17 cellular contexts compared by ENCODE assay signal in genomic region chr15:80918440-80918839, GRCh38.
DNase-seq lines count a peak whose midpoint lies in the region; ATAC-seq, FAIRE-seq and TF ChIP-seq lines count a peak whose summit lies in the region.
"Had no signal": no experiment of that assay in that cellular context is flagged by ENCODE, and none has a peak within 500 bp of the region (broad histone marks: within the 10 kb centered on the region; RNA-seq: fewer than 3 reads in every experiment).

No MANE protein-coding gene starts in this region.

- BruUV-seq in mammary epithelial cell (replicated peaks; lab: Mats Ljungman, UMichigan): no TSS peak
- no TSS peak for BruUV-seq in K562 (replicated peaks; lab: Mats Ljungman, UMichigan)

- intact Hi-C loops in mammary epithelial cell (cut with micrococcal nuclease) (no loop called here), breast epithelium (cut with DNase I; ENCODE audit: low total_unique reads) (no loop called here), K562 (cut with micrococcal nuclease) (no loop called here)

- H3K9me3 ChIP-seq in mammary epithelial cell (replicated peaks; ENCODE audit: insufficient read depth, low read length) (no peaks in the 10 kb centered on the region), breast epithelium (no peaks in the 10 kb centered on the region), K562 (replicated peaks; ENCODE audit: control insufficient read depth, insufficient read depth, low read depth, low read length) (no peaks in the 10 kb centered on the region)
- H3K9me3 ChIP-seq: A549, BLaER1 had no signal

- DNase-seq in mammary epithelial cell (peak; percentile 23), breast epithelium (ENCODE audit: low spot score in 2 of 2) (no peak), K562 (ENCODE audit: extremely low read depth in 1 of 4, low spot score in 3 of 4) (no peak), kidney tubule cell (ENCODE audit: low spot score) (peak; percentile 5), left lobe of liver (ENCODE audit: low spot score) (no peak), mesenteric fat pad (ENCODE audit: low spot score) (no peak)
- DNase-seq in activated CD4-positive, alpha-beta T cell treated with anti-CD3 and anti-CD28 coated beads for 48 hours: no peak
- DNase-seq: CD4-positive, alpha-beta memory T cell; DMS153; DMS79; GF-D8; GOT3; H7 had no signal

- H3K9ac ChIP-seq in mammary epithelial cell (ENCODE audit: insufficient read depth, low read length): no peak overlapping the region
- H3K9ac ChIP-seq in K562 (ENCODE audit: insufficient read depth in 1 of 2, low read depth in 2 of 2, low read length in 2 of 2): no peak overlapping the region
- H3K9ac ChIP-seq: BLaER1 had no signal

- TF ChIP-seq CTCF in mammary epithelial cell (conservative IDR thresholded peaks at IDR 0.05 in 1 of 2, IDR thresholded peaks at IDR 0.05 in 1 of 2; ENCODE audit: extremely low read depth in 1 of 2, insufficient read depth in 1 of 2, low read depth in 1 of 2, low read length in 2 of 2) (no peak), breast epithelium (IDR thresholded peaks at IDR 0.05) (no peak), K562 (IDR thresholded peaks at IDR 0.05 in 2 of 3, conservative IDR thresholded peaks at IDR 0.05 in 1 of 3; ENCODE audit: insufficient read depth in 2 of 3, low read depth in 1 of 3, low read length in 3 of 3) (no peak)

- in situ Hi-C loops in mammary epithelial cell (cut with MboI; ENCODE audit: low sequenced_read_pairs in 2 of 2): no loop called here
- in situ Hi-C loops in K562 (cut with MboI): no loop called here

- no peaks in the 10 kb centered on the region for H3K9me1 ChIP-seq in K562 (ENCODE audit: control insufficient read depth, insufficient read depth, low read length)

- CTCF ChIA-PET in mammary epithelial cell (lab: Charles Lee; ENCODE audit: low non-redundant PET) (no interaction called here), K562 (lab: Yijun Ruan, JAX; ENCODE audit: low intra/inter-chr PET ratio) (no interaction called here)

- H3K4me3 ChIP-seq in mammary epithelial cell (replicated peaks in 1 of 3; ENCODE audit: insufficient read depth in 1 of 3, low read depth in 2 of 3, low read length in 3 of 3): no peak overlapping the region
- H3K4me3 ChIP-seq in breast epithelium: no peak overlapping the region
- H3K4me3 ChIP-seq in K562: no peak overlapping the region
- H3K4me3 ChIP-seq: A549, BLaER1 had no signal

- no peak for TF ChIP-seq RAD21 in K562 (CRISPR knock-in tag; conservative IDR thresholded peaks at IDR 0.05 in 1 of 2, IDR thresholded peaks at IDR 0.05 in 1 of 2)

- no peak overlapping the region for H3K27ac ChIP-seq in mammary epithelial cell (ENCODE audit: insufficient read depth, low read depth, low read length)
- no peak overlapping the region for H3K27ac ChIP-seq in breast epithelium
- no peak overlapping the region for H3K27ac ChIP-seq in K562 (ENCODE audit: extremely low read depth, low read depth, low read length)
- H3K27ac ChIP-seq: 22Rv1, A549, BLaER1 had no signal

- ATAC-seq in K562 (no peak), left lobe of liver (no peak)
- ATAC-seq: A549, HCT116 had no signal

- H3K79me2 ChIP-seq in mammary epithelial cell (ENCODE audit: insufficient read depth, low read length): no peaks in the 10 kb centered on the region
- no peaks in the 10 kb centered on the region for H3K79me2 ChIP-seq in K562 (ENCODE audit: control insufficient read depth, insufficient read depth, low read length)

- dilution Hi-C loops in mammary epithelial cell (cut with HindIII; ENCODE audit: low sequenced_read_pairs): no loop called here

- H4K20me1 ChIP-seq in mammary epithelial cell (ENCODE audit: insufficient read depth, low read length) (no peaks in the 10 kb centered on the region), K562 (replicated peaks; ENCODE audit: control insufficient read depth, insufficient read depth, low read length) (peaks cover 3% of the 10 kb centered on the region)
- H4K20me1 ChIP-seq: BLaER1 had no signal

- no peak for TF ChIP-seq EP300 in K562 (IDR thresholded peaks at IDR 0.05; ENCODE audit: low read length)

- H2AFZ ChIP-seq in mammary epithelial cell (ENCODE audit: low read depth, low read length): no peak overlapping the region
- H2AFZ ChIP-seq in K562 (ENCODE audit: low read depth, low read length): no peak overlapping the region

- TF ChIP-seq POLR2A in breast epithelium (IDR thresholded peaks at IDR 0.05) (no peak), K562 (conservative IDR thresholded peaks at IDR 0.05) (no peak)

- H3K36me3 ChIP-seq in mammary epithelial cell (ENCODE audit: insufficient read depth, low read length): no peaks in the 10 kb centered on the region
- H3K36me3 ChIP-seq in breast epithelium: no peaks in the 10 kb centered on the region
- H3K36me3 ChIP-seq in K562 (ENCODE audit: control insufficient read depth, insufficient read depth, low read length): no peaks in the 10 kb centered on the region
- H3K36me3 ChIP-seq: BLaER1 had no signal

- 28% methylated on average over 4 of the region's 4 CpGs for WGBS in mammary epithelial cell (ENCODE audit: low coverage, missing lambda C conversion rate)
- WGBS in K562 (ENCODE audit: insufficient coverage, low coverage, missing lambda C conversion rate): 2% methylated on average over 4 of the region's 4 CpGs

- FAIRE-seq in K562 (lab: Jason Lieb, UNC): no peak
- FAIRE-seq: A549 had no signal

- POLR2A ChIA-PET in K562 (lab: Yijun Ruan, JAX): no interaction called here

- H3K27me3 ChIP-seq in mammary epithelial cell (ENCODE audit: insufficient read depth, low read length) (no peaks in the 10 kb centered on the region), breast epithelium (no peaks in the 10 kb centered on the region), K562 (ENCODE audit: control insufficient read depth in 2 of 2, insufficient read depth in 2 of 2, low read length in 2 of 2) (peaks cover 14 to 55% of the 10 kb centered on the region in 2 experiments; a peak in 4 of 5 replicates)
- H3K27me3 ChIP-seq: BLaER1 had no signal

- H3K4me2 ChIP-seq in mammary epithelial cell (ENCODE audit: insufficient read depth, low read depth, low read length) (no peak overlapping the region), K562 (ENCODE audit: insufficient read depth, low read length) (no peak overlapping the region)
- H3K4me2 ChIP-seq: A549, BLaER1 had no signal

- H3K4me1 ChIP-seq in mammary epithelial cell (ENCODE audit: insufficient read depth, low read length): no peaks in the 10 kb centered on the region
- H3K4me1 ChIP-seq in breast epithelium: no peaks in the 10 kb centered on the region
- no peaks in the 10 kb centered on the region; a peak in 1 of 5 replicates for H3K4me1 ChIP-seq in K562 (replicated peaks in 1 of 2; ENCODE audit: control insufficient read depth in 2 of 2, insufficient read depth in 2 of 2, low read length in 2 of 2)
- H3K4me1 ChIP-seq: A549 had no signal

TF ChIP-seq in K562, 482 proteins besides CTCF, POLR2A, EP300 and RAD21:
- TF ChIP-seq ERF (CRISPR knock-in tag; IDR thresholded peaks at IDR 0.05) (no peak), ATF3 (IDR thresholded peaks at IDR 0.05) (peak; percentile 60), ATF3 (CRISPR knock-in tag; conservative IDR thresholded peaks at IDR 0.05) (no peak)

Comparison
In these comparisons a context has a peak if more than half of its experiments do, and no peak if none do; other contexts are left out.
1. DNase-seq: peak in mammary epithelial cell (single experiment) and kidney tubule cell (single experiment); none in breast epithelium (0 of 2), K562 (0 of 4), left lobe of liver (single experiment), activated CD4-positive, alpha-beta T cell treated with anti-CD3 and anti-CD28 coated beads for 48 hours (single experiment) and mesenteric fat pad (single experiment).